ENCODE assay signal across 1 cellular context in the genomic region with DNA sequence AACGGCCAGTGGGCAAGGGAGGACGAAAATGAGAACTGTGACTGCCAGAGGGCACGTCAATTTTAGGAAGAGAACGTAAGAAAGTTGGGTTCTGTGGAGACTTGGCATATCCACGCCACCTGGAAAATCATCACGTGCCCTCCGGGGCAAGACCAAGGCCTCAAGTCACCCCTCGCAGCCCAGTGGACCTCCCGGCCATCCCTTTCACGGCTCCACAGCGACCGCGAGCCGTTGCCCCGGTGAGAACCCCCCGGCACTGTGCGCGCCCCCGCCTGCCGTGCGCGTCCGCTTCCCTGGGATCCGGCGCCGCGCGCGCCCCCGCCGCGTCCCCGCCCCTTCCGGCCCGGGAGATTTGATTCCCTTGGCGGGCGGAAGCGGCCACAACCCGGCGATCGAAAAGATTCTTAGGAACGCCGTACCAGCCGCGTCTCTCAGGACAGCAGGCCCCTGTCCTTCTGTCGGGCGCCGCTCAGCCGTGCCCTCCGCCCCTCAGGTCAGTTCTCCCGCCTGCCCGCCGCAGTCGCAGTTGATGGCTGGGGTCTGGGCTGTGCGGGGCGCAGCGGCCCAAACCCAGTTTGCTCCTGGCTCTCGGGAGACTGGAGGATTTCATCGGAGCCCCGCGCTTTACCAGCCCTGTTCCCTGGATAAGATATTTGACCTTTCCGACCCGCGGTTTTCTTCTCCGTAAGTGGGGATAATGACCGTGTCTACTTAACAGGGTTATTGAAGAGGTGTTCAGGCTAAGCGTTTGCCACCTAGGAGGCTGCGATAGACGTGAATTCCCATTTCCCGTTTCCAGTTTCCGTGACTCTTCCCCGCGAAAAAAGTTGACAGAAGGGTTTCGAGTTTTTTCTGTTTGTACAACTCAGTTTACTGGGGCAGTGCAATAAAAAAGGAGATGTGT.
TF ChIP-seq lines count a peak whose summit lies in the region.

A gene (plus strand): TSS at position 381 of the 904 bp plus-strand sequence. CDS start 8,787 bp downstream, outside the sequence.

TF ChIP-seq in HepG2, 621 proteins besides CTCF, POLR2A, EP300 and RAD21 (continued from another document and continues in another):
- TF ChIP-seq, protein P1, sequence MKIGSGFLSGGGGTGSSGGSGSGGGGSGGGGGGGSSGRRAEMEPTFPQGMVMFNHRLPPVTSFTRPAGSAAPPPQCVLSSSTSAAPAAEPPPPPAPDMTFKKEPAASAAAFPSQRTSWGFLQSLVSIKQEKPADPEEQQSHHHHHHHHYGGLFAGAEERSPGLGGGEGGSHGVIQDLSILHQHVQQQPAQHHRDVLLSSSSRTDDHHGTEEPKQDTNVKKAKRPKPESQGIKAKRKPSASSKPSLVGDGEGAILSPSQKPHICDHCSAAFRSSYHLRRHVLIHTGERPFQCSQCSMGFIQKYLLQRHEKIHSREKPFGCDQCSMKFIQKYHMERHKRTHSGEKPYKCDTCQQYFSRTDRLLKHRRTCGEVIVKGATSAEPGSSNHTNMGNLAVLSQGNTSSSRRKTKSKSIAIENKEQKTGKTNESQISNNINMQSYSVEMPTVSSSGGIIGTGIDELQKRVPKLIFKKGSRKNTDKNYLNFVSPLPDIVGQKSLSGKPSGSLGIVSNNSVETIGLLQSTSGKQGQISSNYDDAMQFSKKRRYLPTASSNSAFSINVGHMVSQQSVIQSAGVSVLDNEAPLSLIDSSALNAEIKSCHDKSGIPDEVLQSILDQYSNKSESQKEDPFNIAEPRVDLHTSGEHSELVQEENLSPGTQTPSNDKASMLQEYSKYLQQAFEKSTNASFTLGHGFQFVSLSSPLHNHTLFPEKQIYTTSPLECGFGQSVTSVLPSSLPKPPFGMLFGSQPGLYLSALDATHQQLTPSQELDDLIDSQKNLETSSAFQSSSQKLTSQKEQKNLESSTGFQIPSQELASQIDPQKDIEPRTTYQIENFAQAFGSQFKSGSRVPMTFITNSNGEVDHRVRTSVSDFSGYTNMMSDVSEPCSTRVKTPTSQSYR (CRISPR knock-in tag; IDR thresholded peaks at IDR 0.05; ENCODE audit: borderline replicate concordance) = no peak
- TF ChIP-seq ETV5 (CRISPR knock-in tag; IDR thresholded peaks at IDR 0.05; ENCODE audit: borderline replicate concordance) = peak; percentile 78
- TF ChIP-seq BRCA1 (CRISPR knock-in tag; IDR thresholded peaks at IDR 0.05) = no peak
- TF ChIP-seq, protein P2, sequence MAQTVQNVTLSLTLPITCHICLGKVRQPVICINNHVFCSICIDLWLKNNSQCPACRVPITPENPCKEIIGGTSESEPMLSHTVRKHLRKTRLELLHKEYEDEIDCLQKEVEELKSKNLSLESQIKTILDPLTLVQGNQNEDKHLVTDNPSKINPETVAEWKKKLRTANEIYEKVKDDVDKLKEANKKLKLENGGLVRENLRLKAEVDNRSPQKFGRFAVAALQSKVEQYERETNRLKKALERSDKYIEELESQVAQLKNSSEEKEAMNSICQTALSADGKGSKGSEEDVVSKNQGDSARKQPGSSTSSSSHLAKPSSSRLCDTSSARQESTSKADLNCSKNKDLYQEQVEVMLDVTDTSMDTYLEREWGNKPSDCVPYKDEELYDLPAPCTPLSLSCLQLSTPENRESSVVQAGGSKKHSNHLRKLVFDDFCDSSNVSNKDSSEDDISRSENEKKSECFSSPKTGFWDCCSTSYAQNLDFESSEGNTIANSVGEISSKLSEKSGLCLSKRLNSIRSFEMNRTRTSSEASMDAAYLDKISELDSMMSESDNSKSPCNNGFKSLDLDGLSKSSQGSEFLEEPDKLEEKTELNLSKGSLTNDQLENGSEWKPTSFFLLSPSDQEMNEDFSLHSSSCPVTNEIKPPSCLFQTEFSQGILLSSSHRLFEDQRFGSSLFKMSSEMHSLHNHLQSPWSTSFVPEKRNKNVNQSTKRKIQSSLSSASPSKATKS (CRISPR knock-in tag; IDR thresholded peaks at IDR 0.05) = no peak
- TF ChIP-seq, protein P3, sequence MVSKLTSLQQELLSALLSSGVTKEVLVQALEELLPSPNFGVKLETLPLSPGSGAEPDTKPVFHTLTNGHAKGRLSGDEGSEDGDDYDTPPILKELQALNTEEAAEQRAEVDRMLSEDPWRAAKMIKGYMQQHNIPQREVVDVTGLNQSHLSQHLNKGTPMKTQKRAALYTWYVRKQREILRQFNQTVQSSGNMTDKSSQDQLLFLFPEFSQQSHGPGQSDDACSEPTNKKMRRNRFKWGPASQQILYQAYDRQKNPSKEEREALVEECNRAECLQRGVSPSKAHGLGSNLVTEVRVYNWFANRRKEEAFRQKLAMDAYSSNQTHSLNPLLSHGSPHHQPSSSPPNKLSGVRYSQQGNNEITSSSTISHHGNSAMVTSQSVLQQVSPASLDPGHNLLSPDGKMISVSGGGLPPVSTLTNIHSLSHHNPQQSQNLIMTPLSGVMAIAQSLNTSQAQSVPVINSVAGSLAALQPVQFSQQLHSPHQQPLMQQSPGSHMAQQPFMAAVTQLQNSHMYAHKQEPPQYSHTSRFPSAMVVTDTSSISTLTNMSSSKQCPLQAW (CRISPR knock-in tag; IDR thresholded peaks at IDR 0.05) = peak; percentile 76; the same call in 1 of the 2 replicates
- TF ChIP-seq ZNF558 (CRISPR knock-in tag; IDR thresholded peaks at IDR 0.05; ENCODE audit: borderline replicate concordance) = no peak; the same call in 1 of the 2 replicates
- no peak for TF ChIP-seq MAFF (IDR thresholded peaks at IDR 0.05; ENCODE audit: low read depth, low read length)
- TF ChIP-seq, protein P4, sequence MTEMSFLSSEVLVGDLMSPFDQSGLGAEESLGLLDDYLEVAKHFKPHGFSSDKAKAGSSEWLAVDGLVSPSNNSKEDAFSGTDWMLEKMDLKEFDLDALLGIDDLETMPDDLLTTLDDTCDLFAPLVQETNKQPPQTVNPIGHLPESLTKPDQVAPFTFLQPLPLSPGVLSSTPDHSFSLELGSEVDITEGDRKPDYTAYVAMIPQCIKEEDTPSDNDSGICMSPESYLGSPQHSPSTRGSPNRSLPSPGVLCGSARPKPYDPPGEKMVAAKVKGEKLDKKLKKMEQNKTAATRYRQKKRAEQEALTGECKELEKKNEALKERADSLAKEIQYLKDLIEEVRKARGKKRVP (CRISPR knock-in tag; IDR thresholded peaks at IDR 0.05) = peak in 1 of 2 experiments; percentile 81; a peak in 2 of 4 replicates
- TF ChIP-seq SP2 (CRISPR knock-in tag; IDR thresholded peaks at IDR 0.05) = peak; percentile 75
- no peak; the same call in 1 of the 2 replicates for TF ChIP-seq ETV6 (CRISPR knock-in tag; conservative IDR thresholded peaks at IDR 0.05)
- TF ChIP-seq, protein P5, sequence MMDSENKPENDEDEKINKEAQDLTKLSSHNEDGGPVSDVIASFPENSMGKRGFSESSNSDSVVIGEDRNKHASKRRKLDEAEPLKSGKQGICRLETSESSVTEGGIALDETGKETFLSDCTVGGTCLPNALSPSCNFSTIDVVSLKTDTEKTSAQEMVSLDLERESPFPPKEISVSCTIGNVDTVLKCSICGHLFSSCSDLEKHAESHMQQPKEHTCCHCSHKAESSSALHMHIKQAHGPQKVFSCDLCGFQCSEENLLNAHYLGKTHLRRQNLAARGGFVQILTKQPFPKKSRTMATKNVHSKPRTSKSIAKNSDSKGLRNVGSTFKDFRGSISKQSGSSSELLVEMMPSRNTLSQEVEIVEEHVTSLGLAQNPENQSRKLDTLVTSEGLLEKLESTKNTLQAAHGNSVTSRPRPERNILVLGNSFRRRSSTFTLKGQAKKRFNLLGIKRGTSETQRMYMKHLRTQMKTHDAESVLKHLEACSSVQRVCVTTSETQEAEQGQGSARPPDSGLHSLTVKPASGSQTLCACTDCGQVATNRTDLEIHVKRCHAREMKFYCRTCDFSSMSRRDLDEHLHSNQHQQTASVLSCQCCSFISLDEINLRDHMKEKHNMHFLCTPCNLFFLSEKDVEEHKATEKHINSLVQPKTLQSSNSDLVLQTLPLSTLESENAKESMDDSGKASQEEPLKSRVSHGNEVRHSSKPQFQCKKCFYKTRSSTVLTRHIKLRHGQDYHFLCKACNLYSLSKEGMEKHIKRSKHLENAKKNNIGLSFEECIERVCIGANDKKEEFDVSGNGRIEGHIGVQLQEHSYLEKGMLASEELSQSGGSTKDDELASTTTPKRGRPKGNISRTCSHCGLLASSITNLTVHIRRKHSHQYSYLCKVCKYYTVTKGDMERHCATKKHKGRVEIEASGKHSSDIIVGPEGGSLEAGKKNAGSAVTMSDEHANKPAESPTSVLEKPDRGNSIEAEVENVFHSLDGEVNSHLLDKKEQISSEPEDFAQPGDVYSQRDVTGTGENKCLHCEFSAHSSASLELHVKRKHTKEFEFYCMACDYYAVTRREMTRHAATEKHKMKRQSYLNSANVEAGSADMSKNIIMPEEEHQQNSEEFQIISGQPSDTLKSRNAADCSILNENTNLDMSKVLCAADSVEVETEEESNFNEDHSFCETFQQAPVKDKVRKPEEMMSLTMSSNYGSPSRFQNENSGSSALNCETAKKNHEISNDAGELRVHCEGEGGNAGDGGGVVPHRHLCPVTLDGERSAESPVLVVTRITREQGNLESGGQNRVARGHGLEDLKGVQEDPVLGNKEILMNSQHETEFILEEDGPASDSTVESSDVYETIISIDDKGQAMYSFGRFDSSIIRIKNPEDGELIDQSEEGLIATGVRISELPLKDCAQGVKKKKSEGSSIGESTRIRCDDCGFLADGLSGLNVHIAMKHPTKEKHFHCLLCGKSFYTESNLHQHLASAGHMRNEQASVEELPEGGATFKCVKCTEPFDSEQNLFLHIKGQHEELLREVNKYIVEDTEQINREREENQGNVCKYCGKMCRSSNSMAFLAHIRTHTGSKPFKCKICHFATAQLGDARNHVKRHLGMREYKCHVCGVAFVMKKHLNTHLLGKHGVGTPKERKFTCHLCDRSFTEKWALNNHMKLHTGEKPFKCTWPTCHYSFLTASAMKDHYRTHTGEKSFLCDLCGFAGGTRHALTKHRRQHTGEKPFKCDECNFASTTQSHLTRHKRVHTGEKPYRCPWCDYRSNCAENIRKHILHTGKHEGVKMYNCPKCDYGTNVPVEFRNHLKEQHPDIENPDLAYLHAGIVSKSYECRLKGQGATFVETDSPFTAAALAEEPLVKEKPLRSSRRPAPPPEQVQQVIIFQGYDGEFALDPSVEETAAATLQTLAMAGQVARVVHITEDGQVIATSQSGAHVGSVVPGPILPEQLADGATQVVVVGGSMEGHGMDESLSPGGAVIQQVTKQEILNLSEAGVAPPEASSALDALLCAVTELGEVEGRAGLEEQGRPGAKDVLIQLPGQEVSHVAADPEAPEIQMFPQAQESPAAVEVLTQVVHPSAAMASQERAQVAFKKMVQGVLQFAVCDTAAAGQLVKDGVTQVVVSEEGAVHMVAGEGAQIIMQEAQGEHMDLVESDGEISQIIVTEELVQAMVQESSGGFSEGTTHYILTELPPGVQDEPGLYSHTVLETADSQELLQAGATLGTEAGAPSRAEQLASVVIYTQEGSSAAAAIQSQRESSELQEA (CRISPR knock-in tag; IDR thresholded peaks at IDR 0.05; ENCODE audit: not compliant biosample characterization) = peak; percentile 51
- no peak for TF ChIP-seq CCAR2 (optimal IDR thresholded peaks at IDR 0.05; ENCODE audit: low read depth, low read length)
- no peak for TF ChIP-seq ZNF792 (CRISPR knock-in tag; IDR thresholded peaks at IDR 0.05)
- peak; percentile 77; the same call in 1 of the 2 replicates for TF ChIP-seq ZNF543 (CRISPR knock-in tag; IDR thresholded peaks at IDR 0.05)
- 0 out of 2 replicates have a peak, but pooled peaks have one; percentile 77 for TF ChIP-seq ZBTB42 (CRISPR knock-in tag; IDR thresholded peaks at IDR 0.05)
- TF ChIP-seq CBX1 (IDR thresholded peaks at IDR 0.05; ENCODE audit: low read depth) = no peak
- TF ChIP-seq ZNF12 (CRISPR knock-in tag; IDR thresholded peaks at IDR 0.05) = no peak
- no peak; the same call in 1 of the 2 replicates for TF ChIP-seq NR2F6 (IDR thresholded peaks at IDR 0.05)
- TF ChIP-seq NR2F6 (CRISPR knock-in tag; IDR thresholded peaks at IDR 0.05) = no peak; the same call in 1 of the 2 replicates
- TF ChIP-seq FOXK1 (CRISPR knock-in tag; IDR thresholded peaks at IDR 0.05; ENCODE audit: borderline replicate concordance, low read depth) = no peak
- TF ChIP-seq FOXJ3 (CRISPR knock-in tag; IDR thresholded peaks at IDR 0.05; ENCODE audit: borderline replicate concordance) = no peak
- TF ChIP-seq ZNF264 (CRISPR knock-in tag; IDR thresholded peaks at IDR 0.05) = no peak
- TF ChIP-seq ZNF431 (CRISPR knock-in tag; IDR thresholded peaks at IDR 0.05; ENCODE audit: borderline replicate concordance, low read depth) = peak; percentile 82
- TF ChIP-seq SATB2 (CRISPR knock-in tag; IDR thresholded peaks at IDR 0.05) = no peak
- TF ChIP-seq ZNF17 (CRISPR knock-in tag; IDR thresholded peaks at IDR 0.05) = no peak
- TF ChIP-seq SMARCE1 (IDR thresholded peaks at IDR 0.05; ENCODE audit: borderline replicate concordance) = no peak
- TF ChIP-seq, protein P6, sequence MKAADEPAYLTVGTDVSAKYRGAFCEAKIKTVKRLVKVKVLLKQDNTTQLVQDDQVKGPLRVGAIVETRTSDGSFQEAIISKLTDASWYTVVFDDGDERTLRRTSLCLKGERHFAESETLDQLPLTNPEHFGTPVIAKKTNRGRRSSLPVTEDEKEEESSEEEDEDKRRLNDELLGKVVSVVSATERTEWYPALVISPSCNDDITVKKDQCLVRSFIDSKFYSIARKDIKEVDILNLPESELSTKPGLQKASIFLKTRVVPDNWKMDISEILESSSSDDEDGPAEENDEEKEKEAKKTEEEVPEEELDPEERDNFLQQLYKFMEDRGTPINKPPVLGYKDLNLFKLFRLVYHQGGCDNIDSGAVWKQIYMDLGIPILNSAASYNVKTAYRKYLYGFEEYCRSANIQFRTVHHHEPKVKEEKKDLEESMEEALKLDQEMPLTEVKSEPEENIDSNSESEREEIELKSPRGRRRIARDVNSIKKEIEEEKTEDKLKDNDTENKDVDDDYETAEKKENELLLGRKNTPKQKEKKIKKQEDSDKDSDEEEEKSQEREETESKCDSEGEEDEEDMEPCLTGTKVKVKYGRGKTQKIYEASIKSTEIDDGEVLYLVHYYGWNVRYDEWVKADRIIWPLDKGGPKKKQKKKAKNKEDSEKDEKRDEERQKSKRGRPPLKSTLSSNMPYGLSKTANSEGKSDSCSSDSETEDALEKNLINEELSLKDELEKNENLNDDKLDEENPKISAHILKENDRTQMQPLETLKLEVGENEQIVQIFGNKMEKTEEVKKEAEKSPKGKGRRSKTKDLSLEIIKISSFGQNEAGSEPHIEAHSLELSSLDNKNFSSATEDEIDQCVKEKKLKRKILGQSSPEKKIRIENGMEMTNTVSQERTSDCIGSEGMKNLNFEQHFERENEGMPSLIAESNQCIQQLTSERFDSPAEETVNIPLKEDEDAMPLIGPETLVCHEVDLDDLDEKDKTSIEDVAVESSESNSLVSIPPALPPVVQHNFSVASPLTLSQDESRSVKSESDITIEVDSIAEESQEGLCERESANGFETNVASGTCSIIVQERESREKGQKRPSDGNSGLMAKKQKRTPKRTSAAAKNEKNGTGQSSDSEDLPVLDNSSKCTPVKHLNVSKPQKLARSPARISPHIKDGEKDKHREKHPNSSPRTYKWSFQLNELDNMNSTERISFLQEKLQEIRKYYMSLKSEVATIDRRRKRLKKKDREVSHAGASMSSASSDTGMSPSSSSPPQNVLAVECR (CRISPR knock-in tag; IDR thresholded peaks at IDR 0.05; ENCODE audit: borderline replicate concordance) = peak; percentile 98
- TF ChIP-seq ELF3 (CRISPR knock-in tag; IDR thresholded peaks at IDR 0.05) = 0 out of 2 replicates have a peak, but pooled peaks have one; percentile 27
- TF ChIP-seq HMG20A (CRISPR knock-in tag; IDR thresholded peaks at IDR 0.05; ENCODE audit: borderline replicate concordance) = no peak
- 0 out of 2 replicates have a peak, but pooled peaks have one; percentile 9 for TF ChIP-seq ZNF564 (CRISPR knock-in tag; IDR thresholded peaks at IDR 0.05)
- TF ChIP-seq HDAC2 (CRISPR knock-in tag; IDR thresholded peaks at IDR 0.05) = peak; percentile 67; the same call in 1 of the 2 replicates
- peak; percentile 35; the same call in 1 of the 2 replicates for TF ChIP-seq ZKSCAN8 (CRISPR knock-in tag; IDR thresholded peaks at IDR 0.05; ENCODE audit: borderline replicate concordance)
- no peak for TF ChIP-seq RFX3 (CRISPR knock-in tag; IDR thresholded peaks at IDR 0.05)
- no peak for TF ChIP-seq CENPT (CRISPR knock-in tag; IDR thresholded peaks at IDR 0.05; ENCODE audit: low read depth)
- TF ChIP-seq ATRX (CRISPR knock-in tag; IDR thresholded peaks at IDR 0.05; ENCODE audit: borderline replicate concordance) = no peak
- TF ChIP-seq KDM3A (CRISPR knock-in tag; IDR thresholded peaks at IDR 0.05; ENCODE audit: low read depth) = no peak; the same call in 1 of the 2 replicates
